ENCODE assay signal across 9 cellular contexts in genomic region chr1:116325922-116326321, GRCh38. TPM values are rescaled to one million over a fixed set of nuclear protein-coding genes. Genes with fewer than 3 reads are reported as not detected.
DNase-seq lines count a peak whose midpoint lies in the region; ATAC-seq and TF ChIP-seq lines count a peak whose summit lies in the region.
"Had no signal": no experiment of that assay in that cellular context is flagged by ENCODE, and none has a peak within 500 bp of the region (broad histone marks: within the 10 kb centered on the region; RNA-seq: fewer than 3 reads in every experiment).

No MANE protein-coding gene starts in this region.

- H3K4me3 ChIP-seq in esophagus squamous epithelium (no peak overlapping the region), thyroid gland (replicated peaks in 1 of 3) (no peak overlapping the region), adrenal gland (no peak overlapping the region)
- H3K4me3 ChIP-seq: heart left ventricle had no signal

- TF ChIP-seq POLR2A in esophagus squamous epithelium (IDR thresholded peaks at IDR 0.05) (no peak), thyroid gland (IDR thresholded peaks at IDR 0.05) (no peak), adrenal gland (IDR thresholded peaks at IDR 0.05) (no peak)

- no peaks in the 10 kb centered on the region for H3K27me3 ChIP-seq in esophagus squamous epithelium
- H3K27me3 ChIP-seq in thyroid gland, result no peaks in the 10 kb centered on the region
- H3K27me3 ChIP-seq in adrenal gland, result no peaks in the 10 kb centered on the region
- H3K27me3 ChIP-seq: heart left ventricle had no signal

- 39 to 44% methylated on average over 2 of the region's 2 CpGs for WGBS in esophagus squamous epithelium, 2 donors
- 84 to 88% methylated on average over 2 of the region's 2 CpGs for WGBS in thyroid gland, 2 donors
- WGBS in adrenal gland, 4 donors, result 74 to 96% (median 87%) methylated on average over 2 of the region's 2 CpGs

- H3K27ac ChIP-seq in esophagus squamous epithelium (peak overlapping the region; percentile 60 to 82 (median 74)), thyroid gland (peak overlapping the region; percentile 74 to 82 (median 78)), adrenal gland (no peak overlapping the region)

- H3K4me1 ChIP-seq in esophagus squamous epithelium (peaks cover 0 to 22% (median 0%) of the 10 kb centered on the region in 3 donors), thyroid gland (peaks cover 51 to 65% of the 10 kb centered on the region in 2 donors), adrenal gland (replicated peaks in 1 of 2) (no peaks in the 10 kb centered on the region)
- H3K4me1 ChIP-seq: heart left ventricle had no signal

- no peaks in the 10 kb centered on the region for H3K36me3 ChIP-seq in esophagus squamous epithelium
- H3K36me3 ChIP-seq in thyroid gland, result no peaks in the 10 kb centered on the region
- H3K36me3 ChIP-seq in adrenal gland (replicated peaks in 1 of 2), result no peaks in the 10 kb centered on the region
- H3K36me3 ChIP-seq: heart left ventricle had no signal

- H3K9me3 ChIP-seq in esophagus squamous epithelium (no peaks in the 10 kb centered on the region), thyroid gland (no peaks in the 10 kb centered on the region), adrenal gland (replicated peaks in 1 of 3) (no peaks in the 10 kb centered on the region)
- H3K9me3 ChIP-seq: heart left ventricle had no signal

- intact Hi-C loops in esophagus squamous epithelium (cut with DNase I) (no loop called here), thyroid gland (cut with DNase I) (no loop called here), adrenal gland (cut with DNase I) (no loop called here)

- ATAC-seq in HG03139 (IDR thresholded peaks at IDR 0.05; ENCODE audit: unreplicated experiment), result no peak
- ATAC-seq in HG03280 (IDR thresholded peaks at IDR 0.05; ENCODE audit: unreplicated experiment), result no peak
- ATAC-seq: heart left ventricle had no signal

- peak in 2 of 3 donors; percentile 6 to 20 for DNase-seq in stimulated activated CD4-positive, alpha-beta T cell treated with anti-CD3 and anti-CD28 coated beads, Interleukin-12 subunit alpha, Interleukin-12 subunit beta, amount 100 ng/mL, for 48 hours (ENCODE audit: low read depth in 2 of 3, low spot score in 1 of 3)
- DNase-seq in stimulated activated CD4-positive, alpha-beta T cell treated with anti-CD3 and anti-CD28 coated beads, Interleukin-2, amount 100 ng/mL, for 48 hours, result no peak
- DNase-seq in activated CD8-positive, alpha-beta memory T cell treated with anti-CD3 and anti-CD28 coated beads, Interleukin-2, amount 50 U/mL, for 4 hours, result peak; percentile 20
- DNase-seq in esophagus squamous epithelium (lab: John Stamatoyannopoulos, UW), result no peak
- no peak for DNase-seq in thyroid gland
- DNase-seq in adrenal gland, result no peak
- DNase-seq: heart left ventricle had no signal

- TF ChIP-seq CTCF in esophagus squamous epithelium (IDR thresholded peaks at IDR 0.05), result no peak
- TF ChIP-seq CTCF in thyroid gland (IDR thresholded peaks at IDR 0.05), result no peak
- TF ChIP-seq CTCF in adrenal gland (IDR thresholded peaks at IDR 0.05), result no peak

RNA-seq across cellular contexts. Expression of gene ATP1A1, which starts 47.1 kb away (rescaled TPM):
- total RNA-seq in esophagus squamous epithelium, result 100 to 1,000 TPM; 310 to 443 (median 391) TPM
- 1,000 to 10,000 TPM in 3 of 4 donors, 100 to 1,000 TPM in 1; 770 to 1,450 (median 1,316) TPM for total RNA-seq in thyroid gland
- 100 to 1,000 TPM; 188 to 377 (median 222) TPM for total RNA-seq in adrenal gland
- 100 to 1,000 TPM in 2 of 3 donors, 10 to 100 TPM in 1; 60.7 to 336 (median 109) TPM for polyA plus RNA-seq in adrenal gland

Comparison
In these comparisons a context has a peak if more than half of its experiments do, and no peak if none do; other contexts are left out.
1. DNase-seq: peak in stimulated activated CD4-positive, alpha-beta T cell treated with anti-CD3 and anti-CD28 coated beads, Interleukin-12 subunit alpha, Interleukin-12 subunit beta, amount 100 ng/mL, for 48 hours (2 of 3) and activated CD8-positive, alpha-beta memory T cell treated with anti-CD3 and anti-CD28 coated beads, Interleukin-2, amount 50 U/mL, for 4 hours (single experiment); none in stimulated activated CD4-positive, alpha-beta T cell treated with anti-CD3 and anti-CD28 coated beads, Interleukin-2, amount 100 ng/mL, for 48 hours (0 of 2), esophagus squamous epithelium (single experiment), thyroid gland (0 of 2) and adrenal gland (0 of 7).
2. H3K27ac ChIP-seq: peak in esophagus squamous epithelium (4 of 4) and thyroid gland (3 of 3); none in adrenal gland (0 of 5).